ENCODE assay signal across 13 cellular contexts in genomic region chr10:114624941-114625780, GRCh38. TPM values are rescaled to one million over a fixed set of nuclear protein-coding genes. Genes with fewer than 3 reads are reported as not detected.
DNase-seq lines count a peak whose midpoint lies in the region; ATAC-seq and TF ChIP-seq lines count a peak whose summit lies in the region.
"Had no signal": no experiment of that assay in that cellular context is flagged by ENCODE, and none has a peak within 500 bp of the region (broad histone marks: within the 10 kb centered on the region; RNA-seq: fewer than 3 reads in every experiment).

No MANE protein-coding gene starts in this region.

- TF ChIP-seq CTCF in heart left ventricle (IDR thresholded peaks at IDR 0.05) (no peak), body of pancreas (IDR thresholded peaks at IDR 0.05) (no peak), vagina (IDR thresholded peaks at IDR 0.05) (no peak)

- H3K9me3 ChIP-seq in heart left ventricle (peaks cover 0 to 8% (median 0%) of the 10 kb centered on the region in 12 donors), body of pancreas (no peaks in the 10 kb centered on the region), vagina (no peaks in the 10 kb centered on the region)

- H3K4me1 ChIP-seq in heart left ventricle (peaks cover 14 to 92% (median 54%) of the 10 kb centered on the region in 12 donors), body of pancreas (peaks cover 39% of the 10 kb centered on the region), vagina (peaks cover 22% of the 10 kb centered on the region)

- TF ChIP-seq POLR2A in heart left ventricle (IDR thresholded peaks at IDR 0.05) (no peak), body of pancreas (IDR thresholded peaks at IDR 0.05) (no peak), vagina (IDR thresholded peaks at IDR 0.05) (no peak)

- no peak for ATAC-seq in heart left ventricle
- no peak for ATAC-seq in body of pancreas
- peak; percentile 72 for ATAC-seq in left colon
- no peak for ATAC-seq in HG02759 (IDR thresholded peaks at IDR 0.05; ENCODE audit: unreplicated experiment)
- ATAC-seq: naive thymus-derived CD8-positive, alpha-beta T cell had no signal

- no peak for DNase-seq in heart left ventricle
- no peak for DNase-seq in cardiac septum (ENCODE audit: low spot score)
- DNase-seq in body of pancreas, result no peak
- no peak for DNase-seq in left colon
- no peak for DNase-seq in vagina (ENCODE audit: extremely low spot score in 2 of 2)
- DNase-seq in HuH-7.5 (ENCODE audit: low spot score), result no peak
- DNase-seq in activated CD4-positive, alpha-beta T cell treated with anti-CD3 and anti-CD28 coated beads for 4 hours, result no peak
- DNase-seq: activated naive CD8-positive, alpha-beta T cell treated with anti-CD3 and anti-CD28 coated beads, Interleukin-2, amount 10 ng/mL, durations not matched to agents 7 days and 5 days; KBM-7; naive thymus-derived CD8-positive, alpha-beta T cell; NCI-H1930; sigmoid colon had no signal

- H3K27ac ChIP-seq in heart left ventricle (peak overlapping the region in 10 of 12 donors; percentile 24 to 91 (median 68)), body of pancreas (peak overlapping the region; percentile 40 to 81 (median 74)), vagina (peak overlapping the region; percentile 79)

- H3K36me3 ChIP-seq in heart left ventricle (peaks cover 0 to 18% (median 0%) of the 10 kb centered on the region in 9 donors), body of pancreas (replicated peaks in 1 of 2; ENCODE audit: insufficient read depth in 1 of 2, low read depth in 2 of 2) (no peaks in the 10 kb centered on the region), vagina (no peaks in the 10 kb centered on the region)
- H3K36me3 ChIP-seq: sigmoid colon had no signal

- H3K4me3 ChIP-seq in heart left ventricle (no peak overlapping the region), body of pancreas (no peak overlapping the region), vagina (no peak overlapping the region)
- H3K4me3 ChIP-seq: sigmoid colon had no signal

- intact Hi-C loops in heart left ventricle (cut with DNase I), result loop anchor here in 3 of 10 donors (5.0 to 10.0 kb wide), 3 partner anchors 87 to 150 kb away; no protein-coding TSS in a partner anchor
- intact Hi-C loops in cardiac septum (cut with DNase I), result loop anchor here (5.0 to 10.0 kb wide), 3 partner anchors 50 to 150 kb away; no protein-coding TSS in a partner anchor
- intact Hi-C loops in body of pancreas (cut with DNase I), result no loop called here
- intact Hi-C loops in left colon (cut with DNase I, micrococcal nuclease), result no loop called here
- intact Hi-C loops in vagina (cut with DNase I), result no loop called here

- 73 to 80% (median 78%) methylated on average over 5 of the region's 5 CpGs for WGBS in heart left ventricle, 4 donors
- WGBS in body of pancreas, 2 donors, result 85 to 86% methylated on average over 4 to 5 of the region's 5 CpGs

- H3K27me3 ChIP-seq in heart left ventricle, result no peaks in the 10 kb centered on the region
- H3K27me3 ChIP-seq in body of pancreas, result no peaks in the 10 kb centered on the region
- H3K27me3 ChIP-seq in vagina, result no peaks in the 10 kb centered on the region

RNA-seq across cellular contexts. Expression of gene ABLIM1, which starts 32.9 kb away (rescaled TPM):
- total RNA-seq in heart left ventricle (100 to 1,000 TPM; 491 to 713 (median 575) TPM), cardiac septum (473 TPM), body of pancreas (10 to 100 TPM; 34.6 to 54.7 TPM), left colon (100 to 1,000 TPM; 107 to 118 TPM), vagina (176 TPM)
- 100 to 1,000 TPM; 242 to 276 TPM for polyA plus RNA-seq in heart left ventricle
